In the genomic region with DNA sequence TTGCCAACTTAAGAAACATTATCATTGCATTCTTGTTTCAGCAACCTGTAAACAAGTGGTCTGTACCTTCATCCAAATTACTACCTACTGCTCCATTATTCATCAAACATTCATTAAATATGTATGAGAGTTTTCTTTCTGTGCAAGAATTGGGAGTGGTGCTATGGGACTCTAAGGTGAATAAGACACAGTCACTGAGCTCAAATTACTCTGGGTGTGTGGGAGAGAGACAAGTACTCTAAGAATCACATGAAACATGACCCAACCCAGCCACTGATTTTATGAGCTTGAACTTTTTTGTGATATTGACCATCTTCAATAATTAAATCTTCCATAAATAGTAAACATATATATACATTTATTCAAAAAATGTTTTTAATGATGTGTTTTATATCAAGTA, we compare ENCODE assay signal across 19 cellular contexts.
"Had no signal": no experiment of that assay in that cellular context is flagged by ENCODE, and none has a peak within 500 bp of the region (broad histone marks: within the 10 kb centered on the region; RNA-seq: fewer than 3 reads in every experiment).

No MANE protein-coding gene starts in this region.

- H3K9me3 ChIP-seq: ascending aorta, prostate gland, right lobe of liver, stomach had no signal

- H3K27me3 ChIP-seq: ascending aorta, hepatocyte, right lobe of liver, stomach had no signal

- H3K4me3 Mint-ChIP-seq: activated CD4-positive, alpha-beta T cell treated with anti-CD3 and anti-CD28 coated beads for 36 hours; activated naive CD4-positive, alpha-beta T cell treated with anti-CD3 and anti-CD28 coated beads, Interleukin-2, amount 50 U/mL, for 24 hours; naive thymus-derived CD4-positive, alpha-beta T cell; T-helper 2 cell treated with Interferon-gamma antibody and Interleukin-4, amounts not matched to agents 5 μg/mL and 100 μg/mL, for 36 hours; type B pancreatic cell had no signal

- H3K4me1 ChIP-seq: ascending aorta, prostate gland, right lobe of liver, stomach had no signal

- ATAC-seq: naive thymus-derived CD4-positive, alpha-beta T cell; right lobe of liver had no signal

- H3K27me3 Mint-ChIP-seq: activated CD4-positive, alpha-beta T cell treated with anti-CD3 and anti-CD28 coated beads for 36 hours; activated naive CD4-positive, alpha-beta T cell treated with anti-CD3 and anti-CD28 coated beads, Interleukin-2, amount 50 U/mL, for 24 hours; naive thymus-derived CD4-positive, alpha-beta T cell; type B pancreatic cell had no signal

- H3K36me3 ChIP-seq: ascending aorta, prostate gland, right lobe of liver, stomach had no signal

- H3K4me1 Mint-ChIP-seq: activated naive CD4-positive, alpha-beta T cell treated with anti-CD3 and anti-CD28 coated beads, Interleukin-2, amount 50 U/mL, for 24 hours had no signal

- H3K4me3 ChIP-seq: ascending aorta, hepatocyte, prostate gland, right lobe of liver, smooth muscle cell, stomach had no signal

- H3K27ac Mint-ChIP-seq: activated CD4-positive, alpha-beta T cell treated with anti-CD3 and anti-CD28 coated beads for 36 hours; activated naive CD4-positive, alpha-beta T cell treated with anti-CD3 and anti-CD28 coated beads, Interleukin-2, amount 50 U/mL, for 24 hours; T-helper 2 cell treated with Interferon-gamma antibody and Interleukin-4, amounts not matched to agents 5 μg/mL and 100 μg/mL, for 36 hours; type B pancreatic cell had no signal

- H3K9me3 Mint-ChIP-seq: activated naive CD4-positive, alpha-beta T cell treated with anti-CD3 and anti-CD28 coated beads, Interleukin-2, amount 50 U/mL, for 24 hours had no signal

- H3K27ac ChIP-seq: ascending aorta, hepatocyte, prostate gland, right lobe of liver, stomach had no signal

- H3K36me3 Mint-ChIP-seq: activated naive CD4-positive, alpha-beta T cell treated with anti-CD3 and anti-CD28 coated beads, Interleukin-2, amount 50 U/mL, for 24 hours; type B pancreatic cell had no signal

- DNase-seq: activated CD4-positive, alpha-beta T cell treated with anti-CD3 and anti-CD28 coated beads for 36 hours; activated CD4-positive, alpha-beta T cell treated with anti-CD3 and anti-CD28 coated beads, Interleukin-2, amount 50 U/mL, for 48 hours; activated gamma-delta T cell; cerebellar nuclear complex; cortex of kidney; effector CD8-positive, alpha-beta T cell; foreskin fibroblast; mesendoderm; naive thymus-derived CD4-positive, alpha-beta T cell; right lobe of liver; stimulated activated CD4-positive, alpha-beta T cell treated with anti-CD3 and anti-CD28 coated beads, Interleukin-4, amount 100 ng/mL, for 1 hour; stomach had no signal
